24 cellular contexts compared by ENCODE assay signal in the genomic region with DNA sequence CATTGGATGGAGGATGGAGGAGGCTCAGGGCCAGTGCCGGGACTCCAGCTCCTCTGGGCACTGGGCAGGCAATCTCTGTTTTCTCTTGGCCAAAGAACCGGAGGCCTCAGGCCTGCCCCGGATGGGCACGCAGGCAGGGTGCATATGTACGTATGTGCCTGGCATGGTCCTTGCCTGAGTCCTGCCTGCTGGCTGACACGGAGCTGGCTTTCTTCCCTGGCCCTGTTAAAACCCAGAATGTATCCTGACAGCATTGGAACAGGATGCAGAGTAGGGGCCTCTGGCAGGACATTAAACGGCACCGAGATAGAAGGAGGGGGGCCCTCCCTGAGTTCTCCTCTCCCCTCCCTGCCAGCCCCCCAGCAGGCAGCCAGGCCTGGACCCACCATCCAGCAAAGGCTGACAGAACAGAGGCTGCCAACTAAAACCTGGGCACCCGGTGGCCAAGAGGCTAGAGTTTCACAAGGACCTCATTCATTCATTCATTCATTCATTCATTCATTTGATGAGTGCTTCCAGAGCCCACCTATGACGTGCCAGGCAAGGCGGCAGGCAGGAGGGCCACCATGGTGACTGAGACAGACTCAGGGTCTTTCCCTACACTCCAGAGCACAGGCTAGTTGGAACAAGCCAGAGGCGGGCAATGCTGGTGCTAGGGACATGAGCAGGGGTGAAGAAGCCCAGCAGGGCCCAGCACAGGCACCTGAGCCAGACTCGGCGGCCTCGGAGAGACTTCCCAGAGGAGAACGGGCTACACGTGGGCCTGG. TPM values are rescaled to one million over a fixed set of nuclear protein-coding genes. Genes with fewer than 3 reads are reported as not detected.
A peak's percentile ranks its signal among the peaks of the same experiment; 100 is the strongest.
DNase-seq lines count a peak whose midpoint lies in the region; ATAC-seq and TF ChIP-seq lines count a peak whose summit lies in the region.
"Had no signal": no experiment of that assay in that cellular context is flagged by ENCODE, and none has a peak within 500 bp of the region (broad histone marks: within the 10 kb centered on the region; RNA-seq: fewer than 3 reads in every experiment).

No MANE protein-coding gene starts in this region.

- H4K91ac ChIP-seq in neuronal stem cell (ENCODE audit: low read depth, low read length, poor library complexity): no peak overlapping the region

- H3K27me3 Mint-ChIP-seq in WTC11 (ENCODE audit: low read depth): peaks cover 84% of the 10 kb centered on the region

- CTCF ChIA-PET in HEK293 (lab: Yijun Ruan, JAX) (no interaction called here), WTC11 (lab: Charles Lee) (interaction anchor here (1.6 to 1.7 kb wide), 2 partner anchors 24 to 88 kb away, joined by 3 to 8 read pairs; no protein-coding TSS in a partner anchor), GM10248 (lab: Yijun Ruan, JAX) (no interaction called here)

- H3K4me1 ChIP-seq in HEK293 (ENCODE audit: control insufficient read depth, insufficient read depth, low read length): no peaks in the 10 kb centered on the region
- H3K4me1 ChIP-seq in neuronal stem cell (ENCODE audit: control insufficient read depth in 2 of 2, insufficient read depth in 1 of 2, low read depth in 1 of 2, low read length in 2 of 2): peaks cover 40 to 42% of the 10 kb centered on the region in 2 donors
- H3K4me1 ChIP-seq: HAP-1 had no signal

- no peaks in the 10 kb centered on the region for H3K9me3 ChIP-seq in HEK293 (ENCODE audit: control insufficient read depth, insufficient read depth, low read depth, low read length)
- no peaks in the 10 kb centered on the region for H3K9me3 ChIP-seq in neuronal stem cell (replicated peaks in 1 of 2; ENCODE audit: control insufficient read depth in 2 of 2, insufficient read depth in 1 of 2, low read depth in 1 of 2, low read length in 2 of 2)
- H3K9me3 ChIP-seq: HAP-1, Peyer's patch had no signal

- H2AFZ ChIP-seq in neuronal stem cell (ENCODE audit: low read length): no peak overlapping the region
- H2AFZ ChIP-seq: GM23338 had no signal

- H3K36me3 Mint-ChIP-seq in WTC11: no peaks in the 10 kb centered on the region
- H3K36me3 Mint-ChIP-seq: IgD-negative memory B cell had no signal

- H3K4me3 Mint-ChIP-seq in WTC11: no peak overlapping the region
- H3K4me3 Mint-ChIP-seq: CD4-positive, CD25-positive, alpha-beta regulatory T cell; GM23338 had no signal

- peaks cover 17% of the 10 kb centered on the region for H3K4me1 Mint-ChIP-seq in WTC11

- H3K4ac ChIP-seq in neuronal stem cell (ENCODE audit: low read length): no peak overlapping the region

- TF ChIP-seq CTCF in HEK293 (tag by site-specific recombination; IDR thresholded peaks at IDR 0.05): no peak
- TF ChIP-seq CTCF in WTC11 (IDR thresholded peaks at IDR 0.05): no peak
- no peak for TF ChIP-seq CTCF in dorsolateral prefrontal cortex (IDR thresholded peaks at IDR 0.05 in 54 of 56, conservative IDR thresholded peaks at IDR 0.05 in 2 of 56; ENCODE audit: low read depth in 1 of 56, partially characterized antibody in 56 of 56)
- no peak for TF ChIP-seq CTCF in GM10248 (IDR thresholded peaks at IDR 0.05; ENCODE audit: control extremely low read depth, extremely low read depth, low read depth, missing control alignments)

- peak overlapping the region; percentile 7 for H2BK5ac ChIP-seq in neuronal stem cell (ENCODE audit: low read length)

- peak overlapping the region; percentile 66 for H2AK5ac ChIP-seq in neuronal stem cell (ENCODE audit: low read depth, low read length)

- POLR2A ChIA-PET in HEK293 (lab: Yijun Ruan, JAX): no interaction called here
- POLR2A ChIA-PET in WTC11 (lab: Charles Lee): interaction anchor here (0.5 kb wide), 1 partner anchor 1180 kb away, joined by 10 read pairs; no protein-coding TSS in a partner anchor
- POLR2A ChIA-PET in GM10248 (lab: Yijun Ruan, JAX): no interaction called here

- H3K9me3 Mint-ChIP-seq in WTC11: no peaks in the 10 kb centered on the region
- H3K9me3 Mint-ChIP-seq: CD4-positive, CD25-positive, alpha-beta regulatory T cell; GM23338; IgD-negative memory B cell had no signal

- no peaks in the 10 kb centered on the region for H3K27me3 ChIP-seq in dorsolateral prefrontal cortex
- peaks cover 0 to 13% (median 10%) of the 10 kb centered on the region in 3 experiments for H3K27me3 ChIP-seq in neuronal stem cell (ENCODE audit: control insufficient read depth in 3 of 3, insufficient read depth in 3 of 3, low read depth in 1 of 3, low read length in 3 of 3)
- H3K27me3 ChIP-seq: Peyer's patch had no signal

- WGBS in neuronal stem cell (ENCODE audit: extremely low coverage in 2 of 2, insufficient read length in 2 of 2, insufficient replicate concordance in 1 of 2), 2 donors: no CpG with 5 or more reads among the region's 17 CpGs

- H3K4me3 ChIP-seq in HEK293 (ENCODE audit: low read depth, low read length): no peak overlapping the region
- peak overlapping the region in 1 of 59 donors; percentile 8 for H3K4me3 ChIP-seq in dorsolateral prefrontal cortex
- no peak overlapping the region for H3K4me3 ChIP-seq in neuronal stem cell (ENCODE audit: low read length in 2 of 2)
- H3K4me3 ChIP-seq: GM23338, HAP-1, Peyer's patch had no signal

- H3K14ac ChIP-seq in neuronal stem cell (ENCODE audit: low read length): no peak overlapping the region

- DNase-seq in WTC11 (ENCODE audit: low spot score) (no peak), dorsolateral prefrontal cortex (peak in 1 of 10 donors; percentile 84), neuronal stem cell (ENCODE audit: low spot score) (no peak), GM10248 (ENCODE audit: extremely low spot score) (no peak), NK-92 (lab: John Stamatoyannopoulos, UW; ENCODE audit: unreplicated experiment) (no peak)
- DNase-seq: CD4-positive, CD25-positive, alpha-beta regulatory T cell; DMS 273 treated with DMSO at 0.1 percent for 48 hours; DMS79 treated with DMSO at 0.1 percent for 48 hours; Karpas-422; MV-4-11; NCI-H1105 treated with DMSO at 0.1 percent for 48 hours; NCI-H2029 treated with DMSO at 0.1 percent for 48 hours; NCI-H2171; NCI-H345; NCI-H524; NCI-H774; Peyer's patch had no signal

- H3K18ac ChIP-seq in neuronal stem cell (ENCODE audit: low read length): peak overlapping the region; percentile 23

- intact Hi-C loops in dorsolateral prefrontal cortex (cut with DNase I): no loop called here

- H3K27ac Mint-ChIP-seq in WTC11: peak overlapping the region; percentile 73; the same call in 1 of the 2 replicates
- H3K27ac Mint-ChIP-seq: CD4-positive, CD25-positive, alpha-beta regulatory T cell; GM23338; IgD-negative memory B cell had no signal

- H3K4me2 ChIP-seq in neuronal stem cell (ENCODE audit: insufficient read depth, low read length, poor library complexity, severe bottlenecking): no peak overlapping the region
- H3K4me2 ChIP-seq: GM23338 had no signal

- H3K23ac ChIP-seq in neuronal stem cell (ENCODE audit: low read depth, low read length, poor library complexity): no peak overlapping the region

- no peaks in the 10 kb centered on the region for H3K36me3 ChIP-seq in HEK293 (ENCODE audit: control insufficient read depth in 2 of 2, insufficient read depth in 1 of 2, low read length in 2 of 2)
- H3K36me3 ChIP-seq in neuronal stem cell (replicated peaks in 1 of 2; ENCODE audit: control insufficient read depth in 2 of 2, insufficient read depth in 2 of 2, low read length in 2 of 2): no peaks in the 10 kb centered on the region
- H3K36me3 ChIP-seq: HAP-1, Peyer's patch had no signal

- no peak overlapping the region for H3K27ac ChIP-seq in HEK293 (ENCODE audit: extremely low read depth, low read depth, low read length)
- H3K27ac ChIP-seq in dorsolateral prefrontal cortex: peak overlapping the region in 37 of 59 donors; percentile 2 to 75 (median 51)
- H3K27ac ChIP-seq in neuronal stem cell (replicated peaks; ENCODE audit: low read length): no peak overlapping the region
- H3K27ac ChIP-seq: Peyer's patch had no signal

- H3K79me1 ChIP-seq in neuronal stem cell (ENCODE audit: low read depth, low read length): no peaks in the 10 kb centered on the region

- H2BK120ac ChIP-seq in neuronal stem cell (ENCODE audit: low read depth, low read length): no peak overlapping the region

- ATAC-seq in WTC11 (no peak), GM18517 (IDR thresholded peaks at IDR 0.05; ENCODE audit: unreplicated experiment) (no peak), GM21825 (IDR thresholded peaks at IDR 0.05; ENCODE audit: unreplicated experiment) (no peak)
- ATAC-seq: GM23338 had no signal

- no peak overlapping the region for H2BK12ac ChIP-seq in neuronal stem cell (ENCODE audit: low read length)

- peak overlapping the region; percentile 11 for H2BK15ac ChIP-seq in neuronal stem cell (ENCODE audit: low read length)

- no peak overlapping the region for H3K9ac ChIP-seq in neuronal stem cell (ENCODE audit: low read depth, low read length, poor library complexity)

- no peak overlapping the region for H4K8ac ChIP-seq in neuronal stem cell (ENCODE audit: low read depth, low read length)

TF ChIP-seq in HEK293, 187 proteins besides CTCF, POLR2A, EP300 and RAD21 (continues in another document):
- TF ChIP-seq, protein P1, sequence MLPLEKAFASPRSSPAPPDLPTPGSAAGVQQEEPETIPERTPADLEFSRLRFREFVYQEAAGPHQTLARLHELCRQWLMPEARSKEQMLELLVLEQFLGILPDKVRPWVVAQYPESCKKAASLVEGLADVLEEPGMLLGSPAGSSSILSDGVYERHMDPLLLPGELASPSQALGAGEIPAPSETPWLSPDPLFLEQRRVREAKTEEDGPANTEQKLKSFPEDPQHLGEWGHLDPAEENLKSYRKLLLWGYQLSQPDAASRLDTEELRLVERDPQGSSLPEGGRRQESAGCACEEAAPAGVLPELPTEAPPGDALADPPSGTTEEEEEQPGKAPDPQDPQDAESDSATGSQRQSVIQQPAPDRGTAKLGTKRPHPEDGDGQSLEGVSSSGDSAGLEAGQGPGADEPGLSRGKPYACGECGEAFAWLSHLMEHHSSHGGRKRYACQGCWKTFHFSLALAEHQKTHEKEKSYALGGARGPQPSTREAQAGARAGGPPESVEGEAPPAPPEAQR (tag by site-specific recombination; IDR thresholded peaks at IDR 0.05): no peak
- no peak for TF ChIP-seq ZNF76 (tag by site-specific recombination; IDR thresholded peaks at IDR 0.05; ENCODE audit: borderline replicate concordance, low read depth)

TF ChIP-seq in WTC11, 78 proteins besides CTCF, POLR2A, EP300 and RAD21 (continues in another document):
- TF ChIP-seq SP1 (CRISPR knock-in tag; conservative IDR thresholded peaks at IDR 0.05) (no peak), ETV6 (CRISPR knock-in tag; IDR thresholded peaks at IDR 0.05) (no peak), CREM (CRISPR knock-in tag; IDR thresholded peaks at IDR 0.05) (no peak)

RNA-seq across cellular contexts. Expression of gene FLRT1, which starts 28.8 kb away (rescaled TPM):
- 0.14 to 0.20 TPM (median 0.16 TPM) in 3 replicates for total RNA-seq in WTC11 (2021)
- total RNA-seq in dorsolateral prefrontal cortex: 10 to 100 TPM in 101 of 120 experiments, 1 to 10 TPM in 19; 5.1 to 24.0 (median 13.6) TPM
- polyA plus RNA-seq in neuronal stem cell (2013, experiment 1 of 2): 0.88 TPM
- 0.94 TPM for polyA plus RNA-seq in neuronal stem cell (2013, experiment 2 of 2)
- total RNA-seq: CD4-positive, CD25-positive, alpha-beta regulatory T cell; OCI-LY7 had no signal
- polyA plus RNA-seq: IgD-negative memory B cell had no signal

Comparison
In these comparisons a context has a peak if more than half of its experiments do, and no peak if none do; other contexts are left out.
1. H3K27ac ChIP-seq: peak in dorsolateral prefrontal cortex (37 of 59); none in HEK293 (single experiment) and neuronal stem cell (single experiment).